Comparison of ENCODE assay signal across 12 cellular contexts in genomic region chr10:102310356-102311024, GRCh38.
DNase-seq lines count a peak whose midpoint lies in the region; ATAC-seq and TF ChIP-seq lines count a peak whose summit lies in the region.
"Had no signal": no experiment of that assay in that cellular context is flagged by ENCODE, and none has a peak within 500 bp of the region (broad histone marks: within the 10 kb centered on the region; RNA-seq: fewer than 3 reads in every experiment).

No MANE protein-coding gene starts in this region.

- H3K4me3 ChIP-seq in WI38 (ENCODE audit: low read depth, low read length) (0 out of 2 replicates have a peak overlapping the region, but pooled peaks have one; percentile 6), trophoblast cell (ENCODE audit: low read depth, low read length) (no peak overlapping the region)
- H3K4me3 ChIP-seq: heart left ventricle had no signal

- no peak overlapping the region for H2BK120ac ChIP-seq in trophoblast cell (ENCODE audit: insufficient read depth, low read length, poor library complexity)

- H3K79me2 ChIP-seq in trophoblast cell (ENCODE audit: control insufficient read depth, insufficient read depth, low read length, poor library complexity), result no peaks in the 10 kb centered on the region

- no peak overlapping the region for H3K18ac ChIP-seq in trophoblast cell (ENCODE audit: low read length)

- no peak for TF ChIP-seq CTCF in WI38 (IDR thresholded peaks at IDR 0.05; ENCODE audit: low read depth, low read length)
- no peak for TF ChIP-seq CTCF in CD4-positive, alpha-beta T cell (IDR thresholded peaks at IDR 0.05)

- no peak overlapping the region for H3K4ac ChIP-seq in trophoblast cell (ENCODE audit: low read depth, low read length)

- no peak overlapping the region for H2AK5ac ChIP-seq in trophoblast cell (ENCODE audit: low read length)

- CTCF ChIA-PET in CD4-positive, alpha-beta T cell (lab: Charles Lee), result no interaction called here

- H3K4me1 Mint-ChIP-seq in CD4-positive, alpha-beta T cell (ENCODE audit: low read depth), result peaks cover 32% of the 10 kb centered on the region

- H3K27me3 Mint-ChIP-seq in CD4-positive, alpha-beta T cell, result no peaks in the 10 kb centered on the region

- H3K36me3 ChIP-seq in trophoblast cell (ENCODE audit: control insufficient read depth in 1 of 2, insufficient read depth in 2 of 2, low read length in 2 of 2), result peaks cover 0 to 4% of the 10 kb centered on the region in 2 experiments

- peak overlapping the region; percentile 22 for H3K4me2 ChIP-seq in trophoblast cell (ENCODE audit: low read length)

- peak; percentile 55 for DNase-seq in GM03348 (ENCODE audit: low spot score)
- DNase-seq in foreskin melanocyte, result peak; percentile 89
- DNase-seq in trophoblast cell, result peak; percentile 43 to 73
- no peak for DNase-seq in CD4-positive, alpha-beta T cell
- DNase-seq in RKO (ENCODE audit: low spot score), result no peak
- DNase-seq: activated naive CD4-positive, alpha-beta T cell treated with anti-CD3 and anti-CD28 coated beads for 36 hours; heart left ventricle had no signal

- H2BK12ac ChIP-seq in trophoblast cell (ENCODE audit: low read length), result no peak overlapping the region

- H3K9ac ChIP-seq in trophoblast cell (ENCODE audit: low read length), result no peak overlapping the region
- H3K9ac ChIP-seq: parathyroid adenoma had no signal

- H3K79me1 ChIP-seq in trophoblast cell (ENCODE audit: low read length), result no peaks in the 10 kb centered on the region

- H3K27me3 ChIP-seq in trophoblast cell (ENCODE audit: insufficient read depth, low read length), result no peaks in the 10 kb centered on the region
- H3K27me3 ChIP-seq in CD4-positive, alpha-beta T cell (ENCODE audit: control insufficient read depth, insufficient read depth, low read length), result no peaks in the 10 kb centered on the region
- H3K27me3 ChIP-seq: heart left ventricle had no signal

- peaks cover 28% of the 10 kb centered on the region for H3K36me3 Mint-ChIP-seq in CD4-positive, alpha-beta T cell (ENCODE audit: low read depth)

- H3K23ac ChIP-seq in trophoblast cell (ENCODE audit: low read length), result no peak overlapping the region

- no peak overlapping the region for H3K4me3 Mint-ChIP-seq in CD4-positive, alpha-beta T cell
- H3K4me3 Mint-ChIP-seq: activated naive CD4-positive, alpha-beta T cell treated with anti-CD3 and anti-CD28 coated beads for 36 hours had no signal

- no peak overlapping the region for H3K27ac ChIP-seq in trophoblast cell (ENCODE audit: low read depth, low read length)
- no peak overlapping the region for H3K27ac ChIP-seq in CD4-positive, alpha-beta T cell (ENCODE audit: low read depth, low read length)
- H3K27ac ChIP-seq: parathyroid adenoma, VCaP had no signal

- no peak overlapping the region for H3K27ac Mint-ChIP-seq in CD4-positive, alpha-beta T cell
- H3K27ac Mint-ChIP-seq: activated naive CD4-positive, alpha-beta T cell treated with anti-CD3 and anti-CD28 coated beads for 36 hours had no signal

- H4K12ac ChIP-seq in trophoblast cell (ENCODE audit: low read depth, low read length), result no peak overlapping the region

- intact Hi-C loops in CD4-positive, alpha-beta T cell (cut with DNase I, micrococcal nuclease), result no loop called here

- H3K9me3 Mint-ChIP-seq in CD4-positive, alpha-beta T cell, result no peaks in the 10 kb centered on the region
- H3K9me3 Mint-ChIP-seq: activated naive CD4-positive, alpha-beta T cell treated with anti-CD3 and anti-CD28 coated beads for 36 hours had no signal

- H3K14ac ChIP-seq in trophoblast cell (ENCODE audit: low read length), result no peak overlapping the region

- H4K8ac ChIP-seq in trophoblast cell (ENCODE audit: low read depth, low read length), result no peak overlapping the region

- H2AFZ ChIP-seq in trophoblast cell (ENCODE audit: insufficient read depth, low read length, poor library complexity), result no peak overlapping the region
- H2AFZ ChIP-seq: parathyroid adenoma had no signal

- no peaks in the 10 kb centered on the region for H3K9me3 ChIP-seq in trophoblast cell (ENCODE audit: insufficient read depth, low read depth, low read length)
- no peaks in the 10 kb centered on the region for H3K9me3 ChIP-seq in CD4-positive, alpha-beta T cell (ENCODE audit: control insufficient read depth, low read length)
- H3K9me3 ChIP-seq: heart left ventricle had no signal

- H3K4me1 ChIP-seq in trophoblast cell (ENCODE audit: control insufficient read depth in 1 of 2, insufficient read depth in 2 of 2, low read length in 2 of 2), result peaks cover 4 to 14% of the 10 kb centered on the region in 2 experiments
- H3K4me1 ChIP-seq: parathyroid adenoma had no signal

- WGBS in trophoblast cell (ENCODE audit: extremely low coverage, insufficient coverage, insufficient read length), result no CpG with 5 or more reads among the region's 4 CpGs

- ATAC-seq in HG03139 (IDR thresholded peaks at IDR 0.05; ENCODE audit: unreplicated experiment), result no peak
- ATAC-seq in GM18870 (IDR thresholded peaks at IDR 0.05; ENCODE audit: unreplicated experiment), result no peak
- no peak for ATAC-seq in CD4-positive, alpha-beta T cell (ENCODE audit: poor library complexity)

- H2BK5ac ChIP-seq in trophoblast cell (ENCODE audit: low read depth, low read length, poor library complexity), result no peak overlapping the region

- no peak overlapping the region for H4K91ac ChIP-seq in trophoblast cell (ENCODE audit: low read depth, low read length)

- POLR2A ChIA-PET in CD4-positive, alpha-beta T cell (lab: Charles Lee), result no interaction called here

Comparison
In these comparisons a context has a peak if more than half of its experiments do, and no peak if none do; other contexts are left out.
1. DNase-seq: peak in GM03348 (single experiment), foreskin melanocyte (single experiment) and trophoblast cell (2 of 2); none in CD4-positive, alpha-beta T cell (0 of 10) and RKO (single experiment).